ENCODE assay signal across 19 cellular contexts in the genomic region with DNA sequence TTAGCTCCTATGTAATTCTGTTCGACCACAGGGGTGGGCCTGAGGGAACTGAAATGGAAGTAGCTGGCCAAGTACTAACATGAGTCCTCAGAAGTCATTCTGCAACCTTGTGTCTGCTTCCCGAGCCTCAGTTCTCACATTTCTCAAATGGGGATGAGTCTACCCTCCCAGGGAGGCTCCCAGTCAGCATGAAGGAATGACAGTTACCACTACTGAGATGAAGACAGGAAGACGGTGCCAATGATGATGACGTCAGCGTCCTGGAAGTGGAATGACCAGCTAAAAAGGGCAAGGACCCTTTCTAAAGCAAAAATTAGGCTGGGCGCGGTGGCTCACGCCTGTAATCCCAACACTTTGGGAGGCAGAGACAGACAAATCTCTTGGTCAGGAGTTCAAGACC. TPM values are rescaled to one million over a fixed set of nuclear protein-coding genes. Genes with fewer than 3 reads are reported as not detected.
A peak's percentile ranks its signal among the peaks of the same experiment; 100 is the strongest.
DNase-seq lines count a peak whose midpoint lies in the region; ATAC-seq, FAIRE-seq and TF ChIP-seq lines count a peak whose summit lies in the region.
"Had no signal": no experiment of that assay in that cellular context is flagged by ENCODE, and none has a peak within 500 bp of the region (broad histone marks: within the 10 kb centered on the region; RNA-seq: fewer than 3 reads in every experiment).

No MANE protein-coding gene starts in this region.

- H3K4me1 ChIP-seq in breast epithelium: peaks cover 5 to 6% of the 10 kb centered on the region in 2 donors
- H3K4me1 ChIP-seq in CD4-positive, alpha-beta memory T cell (ENCODE audit: insufficient read depth, low read length): peaks cover 35% of the 10 kb centered on the region

- ATAC-seq in GM21717 (IDR thresholded peaks at IDR 0.05; ENCODE audit: unreplicated experiment): no peak
- ATAC-seq: left lung had no signal

- no TSS peak for BruUV-seq in MCF 10A (replicated peaks; lab: Mats Ljungman, UMichigan)

- TF ChIP-seq POLR2A in breast epithelium (IDR thresholded peaks at IDR 0.05): no peak

- H3K27ac Mint-ChIP-seq in MCF 10A (ENCODE audit: low read depth, unreplicated experiment): no peak overlapping the region
- peak overlapping the region in 1 of 7 donors; percentile 13 for H3K27ac Mint-ChIP-seq in CD4-positive, alpha-beta memory T cell

- CTCF ChIA-PET in MCF 10A (lab: Yijun Ruan, JAX): interaction anchor here (0.6 to 5.0 kb wide), 7 partner anchors 10 to 336 kb away, joined by 3 to 51 read pairs (median 4); no protein-coding TSS in a partner anchor
- CTCF ChIA-PET in CD4-positive, alpha-beta memory T cell (lab: Charles Lee; ENCODE audit: partially characterized antibody): interaction anchor here (0.9 to 6.7 kb wide), 6 partner anchors 42 to 334 kb away, joined by 3 to 68 read pairs (median 28); partner anchors contain the start of gene TOR2A

- H3K4me3 ChIP-seq in breast epithelium (no peak overlapping the region), fibroblast of the aortic adventitia (ENCODE audit: low read depth, low read length) (no peak overlapping the region)
- H3K4me3 ChIP-seq in CD4-positive, alpha-beta memory T cell (ENCODE audit: low read length in 2 of 2): no peak overlapping the region
- H3K4me3 ChIP-seq: colonic mucosa, left lung, upper lobe of left lung had no signal

- no peaks in the 10 kb centered on the region for H3K36me3 Mint-ChIP-seq in MCF 10A (ENCODE audit: insufficient read depth, unreplicated experiment)
- H3K36me3 Mint-ChIP-seq in CD4-positive, alpha-beta memory T cell: no peaks in the 10 kb centered on the region

- no peaks in the 10 kb centered on the region for H3K9me3 Mint-ChIP-seq in MCF 10A (ENCODE audit: unreplicated experiment)
- peaks cover 0 to 5% (median 0%) of the 10 kb centered on the region in 8 donors for H3K9me3 Mint-ChIP-seq in CD4-positive, alpha-beta memory T cell

- no peaks in the 10 kb centered on the region for H3K27me3 Mint-ChIP-seq in MCF 10A (ENCODE audit: insufficient read depth, unreplicated experiment)
- peaks cover 2 to 3% of the 10 kb centered on the region in 2 donors for H3K27me3 Mint-ChIP-seq in CD4-positive, alpha-beta memory T cell

- no peak for TF ChIP-seq CTCF in MCF 10A (IDR thresholded peaks at IDR 0.05; ENCODE audit: unreplicated experiment)
- TF ChIP-seq CTCF in breast epithelium (IDR thresholded peaks at IDR 0.05): no peak
- TF ChIP-seq CTCF in fibroblast of the aortic adventitia (IDR thresholded peaks at IDR 0.05; ENCODE audit: insufficient read depth, low read length): no peak

- POLR2A ChIA-PET in MCF 10A (lab: Yijun Ruan, JAX): interaction anchor here (0.5 to 0.7 kb wide), 3 partner anchors 21 to 155 kb away, joined by 3 read pairs; no protein-coding TSS in a partner anchor
- POLR2A ChIA-PET in CD4-positive, alpha-beta memory T cell (lab: Charles Lee; ENCODE audit: partially characterized antibody): interaction anchor here (1.1 kb wide), 1 partner anchor 13 kb away, joined by 3 read pairs; the partner anchor contains the start of gene DPM2

- peaks cover 25% of the 10 kb centered on the region for H3K4me1 Mint-ChIP-seq in MCF 10A (ENCODE audit: insufficient read depth, unreplicated experiment)
- H3K4me1 Mint-ChIP-seq in CD4-positive, alpha-beta memory T cell: peaks cover 8 to 23% (median 15%) of the 10 kb centered on the region in 4 donors

- H3K27ac ChIP-seq in breast epithelium: no peak overlapping the region
- no peak overlapping the region for H3K27ac ChIP-seq in CD4-positive, alpha-beta memory T cell (ENCODE audit: low read depth, low read length)
- H3K27ac ChIP-seq: colonic mucosa, KMS-11, left lung, neutrophil, upper lobe of left lung had no signal

- no peaks in the 10 kb centered on the region for H3K27me3 ChIP-seq in breast epithelium
- H3K27me3 ChIP-seq in CD4-positive, alpha-beta memory T cell (ENCODE audit: insufficient read depth, low read length): no peaks in the 10 kb centered on the region

- no peak overlapping the region for H3K4me3 Mint-ChIP-seq in MCF 10A (ENCODE audit: unreplicated experiment)
- no peak overlapping the region for H3K4me3 Mint-ChIP-seq in CD4-positive, alpha-beta memory T cell

- H3K9me3 ChIP-seq in breast epithelium: no peaks in the 10 kb centered on the region
- H3K9me3 ChIP-seq in CD4-positive, alpha-beta memory T cell (ENCODE audit: control insufficient read depth in 1 of 2, low read length in 2 of 2): no peaks in the 10 kb centered on the region
- H3K9me3 ChIP-seq: colonic mucosa, left lung, neutrophil, upper lobe of left lung had no signal

- no peak for FAIRE-seq in urothelium cell line (lab: Jason Lieb, UNC)
- FAIRE-seq: A204.1 had no signal

- no peaks in the 10 kb centered on the region for H3K36me3 ChIP-seq in breast epithelium
- H3K36me3 ChIP-seq in CD4-positive, alpha-beta memory T cell (ENCODE audit: insufficient read depth, low read length): no peaks in the 10 kb centered on the region
- H3K36me3 ChIP-seq: colonic mucosa, left lung, neutrophil, upper lobe of left lung had no signal

- DNase-seq in MCF 10A (ENCODE audit: unreplicated experiment) (peak; percentile 86), breast epithelium (ENCODE audit: low spot score in 2 of 2) (no peak), T1000 (lab: John Stamatoyannopoulos, UW) (peak; percentile 71), fibroblast of the aortic adventitia (ENCODE audit: low read depth) (peak; percentile 87), urothelium cell line (ENCODE audit: low spot score) (peak; percentile 66), GM19238 (ENCODE audit: insufficient read length, low spot score) (no peak)
- no peak for DNase-seq in CD4-positive, alpha-beta memory T cell
- DNase-seq: activated CD4-positive, alpha-beta T cell treated with anti-CD3 and anti-CD28 coated beads, Interleukin-2, amount 50 U/mL, for 4 hours; activated effector memory CD4-positive, alpha-beta T cell treated with anti-CD3 and anti-CD28 coated beads, Interleukin-2, amount 50 U/mL, for 16 hours; colonic mucosa; DMS79; left lung; NCI-H2029 treated with DMSO at 0.1 percent for 48 hours; stimulated activated CD4-positive, alpha-beta T cell treated with anti-CD3 and anti-CD28 coated beads, Interleukin-15, amount 100 ng/mL, for 24 hours; upper lobe of left lung had no signal

- intact Hi-C loops in MCF 10A (cut with micrococcal nuclease) (loop anchor here (10.0 kb wide), 1 partner anchor 709 kb away; no protein-coding TSS in a partner anchor), breast epithelium (cut with DNase I; ENCODE audit: low total_unique reads) (loop anchor here (5.0 kb wide), 1 partner anchor 56 kb away; no protein-coding TSS in a partner anchor)
- intact Hi-C loops in CD4-positive, alpha-beta memory T cell (cut with micrococcal nuclease): loop anchor here (5.0 kb wide), 1 partner anchor 711 kb away; no protein-coding TSS in a partner anchor

RNA-seq across cellular contexts. Expression of gene PIP5KL1, which starts 6.8 kb away (rescaled TPM):
- 4.0 and 5.7 TPM in 2 replicates for total RNA-seq in MCF 10A (2022)
- 10 to 100 TPM in 1 of 3 donors, 1 to 10 TPM in 2; 2.2 to 10.1 (median 5.2) TPM for total RNA-seq in breast epithelium
- total RNA-seq in fibroblast of the aortic adventitia (ENCODE audit: low replicate concordance): 1.6 and 2.6 TPM in 2 replicates
- 1 to 10 TPM in 1 of 2 experiments, under 1 TPM in 1; 0.72 to 1.8 TPM for total RNA-seq in CD4-positive, alpha-beta memory T cell
- polyA plus RNA-seq in CD4-positive, alpha-beta memory T cell: under 1 TPM; 0.26 to 0.79 TPM

RNA-seq across cellular contexts. Expression of gene ST6GALNAC4, which starts 6.9 kb away (rescaled TPM):
- total RNA-seq in MCF 10A (2022): 36.3 and 39.5 TPM in 2 replicates
- 10 to 100 TPM; 17.6 to 44.6 (median 24.0) TPM for total RNA-seq in breast epithelium
- 24.4 and 37.1 TPM in 2 replicates for total RNA-seq in fibroblast of the aortic adventitia (ENCODE audit: low replicate concordance)
- 10 to 100 TPM; 35.7 to 38.1 TPM for total RNA-seq in CD4-positive, alpha-beta memory T cell
- polyA plus RNA-seq in CD4-positive, alpha-beta memory T cell: 10 to 100 TPM; 10.2 to 18.5 TPM

RNA-seq across cellular contexts. Expression of gene DPM2, which starts 13.9 kb away (rescaled TPM):
- total RNA-seq in MCF 10A (2022) (41.5 and 41.8 TPM in 2 replicates), breast epithelium (10 to 100 TPM; 10.6 to 17.4 (median 17.1) TPM), fibroblast of the aortic adventitia (ENCODE audit: low replicate concordance) (7.0 and 19.9 TPM in 2 replicates)
- 10 to 100 TPM; 37.0 to 39.7 TPM for total RNA-seq in CD4-positive, alpha-beta memory T cell
- 10 to 100 TPM; 41.0 to 43.1 TPM for polyA plus RNA-seq in CD4-positive, alpha-beta memory T cell

RNA-seq across cellular contexts. Expression of gene ST6GALNAC6, which starts 24.4 kb away (rescaled TPM):
- 16.5 and 17.6 TPM in 2 replicates for total RNA-seq in MCF 10A (2022)
- total RNA-seq in breast epithelium: 100 to 1,000 TPM in 2 of 3 donors, 10 to 100 TPM in 1; 61.5 to 175 (median 103) TPM
- 26.5 and 85.0 TPM in 2 replicates for total RNA-seq in fibroblast of the aortic adventitia (ENCODE audit: low replicate concordance)
- 100 to 1,000 TPM; 125 to 127 TPM for total RNA-seq in CD4-positive, alpha-beta memory T cell
- 10 to 100 TPM; 45.2 to 45.6 TPM for polyA plus RNA-seq in CD4-positive, alpha-beta memory T cell

RNA-seq across cellular contexts. Expression of gene AK1, which starts 46.3 kb away (rescaled TPM):
- total RNA-seq in MCF 10A (2022) (75.9 and 94.3 TPM in 2 replicates), breast epithelium (10 to 100 TPM; 23.5 to 30.2 (median 23.6) TPM), fibroblast of the aortic adventitia (ENCODE audit: low replicate concordance) (75.6 and 121 TPM in 2 replicates)
- 10 to 100 TPM; 58.1 to 62.7 TPM for total RNA-seq in CD4-positive, alpha-beta memory T cell
- polyA plus RNA-seq in CD4-positive, alpha-beta memory T cell: under 1 TPM in 1 of 2 donors, not detected in 1; 0.53 TPM

Comparison
In these comparisons a context has a peak if more than half of its experiments do, and no peak if none do; other contexts are left out.
1. DNase-seq: peak in MCF 10A (single experiment), T1000 (single experiment), fibroblast of the aortic adventitia (single experiment) and urothelium cell line (single experiment); none in breast epithelium (0 of 2), GM19238 (single experiment) and CD4-positive, alpha-beta memory T cell (0 of 5).